ENCODE assay signal across 35 cellular contexts in genomic region chr1:227908366-227908765, GRCh38. TPM values are rescaled to one million over a fixed set of nuclear protein-coding genes. Genes with fewer than 3 reads are reported as not detected.
"Had no signal": no experiment of that assay in that cellular context is flagged by ENCODE, and none has a peak within 500 bp of the region (broad histone marks: within the 10 kb centered on the region; RNA-seq: fewer than 3 reads in every experiment).

No MANE protein-coding gene starts in this region.

- H3K4me1 ChIP-seq: adrenal gland, gastrocnemius medialis had no signal

- H3K27me3 Mint-ChIP-seq: activated CD4-positive, alpha-beta memory T cell treated with anti-CD3 and anti-CD28 coated beads for 36 hours; activated CD4-positive, alpha-beta T cell treated with anti-CD3 and anti-CD28 coated beads for 36 hours; activated naive CD4-positive, alpha-beta T cell treated with anti-CD3 and anti-CD28 coated beads, Interleukin-2, amount 50 U/mL, for 24 hours; activated naive CD8-positive, alpha-beta T cell treated with anti-CD3 and anti-CD28 coated beads for 36 hours; activated naive CD8-positive, alpha-beta T cell treated with anti-CD3 and anti-CD28 coated beads, Interleukin-2, amount 50 U/mL, for 24 hours had no signal

- H3K27ac ChIP-seq: adrenal gland, body of pancreas, esophagus muscularis mucosa, foreskin keratinocyte, gastrocnemius medialis had no signal

- DNase-seq: activated CD4-positive, alpha-beta memory T cell treated with anti-CD3 and anti-CD28 coated beads for 36 hours; activated CD4-positive, alpha-beta T cell treated with anti-CD3 and anti-CD28 coated beads for 36 hours; activated CD4-positive, alpha-beta T cell treated with anti-CD3 and anti-CD28 coated beads, Interleukin-2, amount 10 ng/mL, durations not matched to agents 24 days and 14 days; activated CD4-positive, CD25-positive, alpha-beta regulatory T cell; activated CD4-positive, CD25-positive, alpha-beta regulatory T cell treated with anti-CD3 and anti-CD28 coated beads, Interleukin-2, amount 50 U/mL, for 72 hours; activated CD8-positive, alpha-beta memory T cell treated with anti-CD3 and anti-CD28 coated beads, Interleukin-2, amount 10 ng/mL, durations not matched to agents 7 days and 5 days; activated CD8-positive, alpha-beta memory T cell treated with anti-CD3 and anti-CD28 coated beads, Interleukin-2, amount 50 U/mL, for 4 hours; activated CD8-positive, alpha-beta T cell treated with anti-CD3 and anti-CD28 coated beads, Interleukin-2, amount 10 ng/mL, durations not matched to agents 7 days and 5 days; activated effector memory CD4-positive, alpha-beta T cell treated with anti-CD3 and anti-CD28 coated beads, Interleukin-2, amount 50 U/mL, for 16 hours; activated naive CD4-positive, alpha-beta T cell treated with anti-CD3 and anti-CD28 coated beads for 36 hours; activated naive CD8-positive, alpha-beta T cell treated with anti-CD3 and anti-CD28 coated beads for 36 hours; activated naive CD8-positive, alpha-beta T cell treated with anti-CD3 and anti-CD28 coated beads, Interleukin-2, amount 50 U/mL, for 24 hours; activated T-cell treated with anti-CD3 and anti-CD28 coated beads, Interleukin-2, amount 50 U/mL, for 1 hour; activated T-cell treated with anti-CD3 and anti-CD28 coated beads, Interleukin-2, amount 50 U/mL, for 48 hours; adrenal gland; amygdala; aorta; body of pancreas; caudate nucleus; cortex of kidney; dermis blood vessel endothelial cell; effector CD4-positive, alpha-beta T cell; effector memory CD8-positive, alpha-beta T cell; erythroblast; foreskin keratinocyte; gastrocnemius medialis; glutamatergic neuron; T-helper 1 cell; T-helper 2 cell had no signal

- H3K27ac Mint-ChIP-seq: activated CD4-positive, alpha-beta memory T cell treated with anti-CD3 and anti-CD28 coated beads for 36 hours; activated CD4-positive, alpha-beta T cell treated with anti-CD3 and anti-CD28 coated beads for 36 hours; activated CD4-positive, alpha-beta T cell treated with anti-CD3 and anti-CD28 coated beads, Interleukin-2, amount 10 ng/mL, durations not matched to agents 24 days and 14 days; activated CD8-positive, alpha-beta memory T cell treated with anti-CD3 and anti-CD28 coated beads, Interleukin-2, amount 10 ng/mL, durations not matched to agents 7 days and 5 days; activated CD8-positive, alpha-beta T cell treated with anti-CD3 and anti-CD28 coated beads, Interleukin-2, amount 10 ng/mL, durations not matched to agents 7 days and 5 days; activated naive CD4-positive, alpha-beta T cell treated with anti-CD3 and anti-CD28 coated beads for 36 hours; activated naive CD4-positive, alpha-beta T cell treated with anti-CD3 and anti-CD28 coated beads, Interleukin-2, amount 50 U/mL, for 24 hours; activated naive CD8-positive, alpha-beta T cell treated with anti-CD3 and anti-CD28 coated beads for 36 hours; activated naive CD8-positive, alpha-beta T cell treated with anti-CD3 and anti-CD28 coated beads, Interleukin-2, amount 50 U/mL, for 24 hours; activated T-helper 1 cell treated with anti-CD3 and anti-CD28 coated beads, Interleukin-12 subunit alpha, Interleukin-12 subunit beta, Interleukin-2, Interleukin-4 antibody, amounts not matched to agents 30 ng/mL and 10 ng/mL and 1 ng/mL, durations not matched to agents 14 hours and 24 hours and 36 hours; activated T-helper 2 cell treated with anti-CD3 and anti-CD28 coated beads, Interferon-gamma antibody, Interleukin-2, Interleukin-4, amounts not matched to agents 10 μg/mL and 5 μg/mL and 100 μg/mL, durations not matched to agents 14 hours and 24 hours and 36 hours had no signal

- H3K9me3 ChIP-seq: adrenal gland, body of pancreas, esophagus muscularis mucosa, gastrocnemius medialis had no signal

- H3K4me3 Mint-ChIP-seq: activated CD4-positive, alpha-beta memory T cell treated with anti-CD3 and anti-CD28 coated beads for 36 hours; activated CD4-positive, alpha-beta T cell treated with anti-CD3 and anti-CD28 coated beads for 36 hours; activated CD4-positive, alpha-beta T cell treated with anti-CD3 and anti-CD28 coated beads, Interleukin-2, amount 10 ng/mL, durations not matched to agents 24 days and 14 days; activated CD8-positive, alpha-beta memory T cell treated with anti-CD3 and anti-CD28 coated beads, Interleukin-2, amount 10 ng/mL, durations not matched to agents 7 days and 5 days; activated CD8-positive, alpha-beta T cell treated with anti-CD3 and anti-CD28 coated beads, Interleukin-2, amount 10 ng/mL, durations not matched to agents 7 days and 5 days; activated naive CD4-positive, alpha-beta T cell treated with anti-CD3 and anti-CD28 coated beads for 36 hours; activated naive CD4-positive, alpha-beta T cell treated with anti-CD3 and anti-CD28 coated beads, Interleukin-2, amount 50 U/mL, for 24 hours; activated naive CD8-positive, alpha-beta T cell treated with anti-CD3 and anti-CD28 coated beads for 36 hours; activated naive CD8-positive, alpha-beta T cell treated with anti-CD3 and anti-CD28 coated beads, Interleukin-2, amount 50 U/mL, for 24 hours; activated T-helper 1 cell treated with anti-CD3 and anti-CD28 coated beads, Interleukin-12 subunit alpha, Interleukin-12 subunit beta, Interleukin-2, Interleukin-4 antibody, amounts not matched to agents 30 ng/mL and 10 ng/mL and 1 ng/mL, durations not matched to agents 14 hours and 24 hours and 36 hours; effector memory CD8-positive, alpha-beta T cell had no signal

- ATAC-seq: activated CD4-positive, alpha-beta T cell treated with anti-CD3 and anti-CD28 coated beads for 36 hours; activated CD8-positive, alpha-beta memory T cell treated with anti-CD3 and anti-CD28 coated beads, Interleukin-2, amount 10 ng/mL, durations not matched to agents 7 days and 5 days; activated CD8-positive, alpha-beta T cell treated with anti-CD3 and anti-CD28 coated beads, Interleukin-2, amount 10 ng/mL, durations not matched to agents 7 days and 5 days; activated naive CD8-positive, alpha-beta T cell treated with anti-CD3 and anti-CD28 coated beads, Interleukin-2, amount 50 U/mL, for 24 hours; body of pancreas; effector memory CD8-positive, alpha-beta T cell; foreskin keratinocyte; gastrocnemius medialis had no signal

- FAIRE-seq: colon had no signal

- H3K9me3 Mint-ChIP-seq: activated CD4-positive, alpha-beta memory T cell treated with anti-CD3 and anti-CD28 coated beads for 36 hours; activated CD4-positive, alpha-beta T cell treated with anti-CD3 and anti-CD28 coated beads, Interleukin-2, amount 10 ng/mL, durations not matched to agents 24 days and 14 days; activated naive CD4-positive, alpha-beta T cell treated with anti-CD3 and anti-CD28 coated beads for 36 hours; activated naive CD4-positive, alpha-beta T cell treated with anti-CD3 and anti-CD28 coated beads, Interleukin-2, amount 50 U/mL, for 24 hours; activated naive CD8-positive, alpha-beta T cell treated with anti-CD3 and anti-CD28 coated beads for 36 hours; activated naive CD8-positive, alpha-beta T cell treated with anti-CD3 and anti-CD28 coated beads, Interleukin-2, amount 50 U/mL, for 24 hours; activated T-helper 1 cell treated with anti-CD3 and anti-CD28 coated beads, Interleukin-12 subunit alpha, Interleukin-12 subunit beta, Interleukin-2, Interleukin-4 antibody, amounts not matched to agents 30 ng/mL and 10 ng/mL and 1 ng/mL, durations not matched to agents 14 hours and 24 hours and 36 hours; activated T-helper 2 cell treated with anti-CD3 and anti-CD28 coated beads, Interferon-gamma antibody, Interleukin-2, Interleukin-4, amounts not matched to agents 10 μg/mL and 5 μg/mL and 100 μg/mL, durations not matched to agents 14 hours and 24 hours and 36 hours; effector memory CD8-positive, alpha-beta T cell had no signal

- H3K36me3 ChIP-seq: adrenal gland, esophagus muscularis mucosa, gastrocnemius medialis had no signal

- H3K4me3 ChIP-seq: adrenal gland, body of pancreas, esophagus muscularis mucosa, gastrocnemius medialis had no signal

- H3K36me3 Mint-ChIP-seq: activated CD4-positive, alpha-beta memory T cell treated with anti-CD3 and anti-CD28 coated beads for 36 hours; activated CD8-positive, alpha-beta memory T cell treated with anti-CD3 and anti-CD28 coated beads, Interleukin-2, amount 10 ng/mL, durations not matched to agents 7 days and 5 days; activated naive CD4-positive, alpha-beta T cell treated with anti-CD3 and anti-CD28 coated beads, Interleukin-2, amount 50 U/mL, for 24 hours; activated naive CD8-positive, alpha-beta T cell treated with anti-CD3 and anti-CD28 coated beads for 36 hours had no signal

- H3K4me1 Mint-ChIP-seq: activated CD4-positive, alpha-beta T cell treated with anti-CD3 and anti-CD28 coated beads for 36 hours; activated CD4-positive, alpha-beta T cell treated with anti-CD3 and anti-CD28 coated beads, Interleukin-2, amount 10 ng/mL, durations not matched to agents 24 days and 14 days; activated naive CD4-positive, alpha-beta T cell treated with anti-CD3 and anti-CD28 coated beads, Interleukin-2, amount 50 U/mL, for 24 hours; activated naive CD8-positive, alpha-beta T cell treated with anti-CD3 and anti-CD28 coated beads for 36 hours; activated naive CD8-positive, alpha-beta T cell treated with anti-CD3 and anti-CD28 coated beads, Interleukin-2, amount 50 U/mL, for 24 hours had no signal

- H3K27me3 ChIP-seq: adrenal gland, body of pancreas, esophagus muscularis mucosa, foreskin keratinocyte, gastrocnemius medialis had no signal

RNA-seq across cellular contexts. Expression of gene WNT9A, which starts 39.4 kb away (rescaled TPM):
- total RNA-seq: activated CD4-positive, alpha-beta T cell treated with anti-CD3 and anti-CD28 coated beads, Interleukin-2, amount 10 ng/mL, durations not matched to agents 24 days and 14 days; activated CD8-positive, alpha-beta memory T cell treated with anti-CD3 and anti-CD28 coated beads for 36 hours; activated CD8-positive, alpha-beta T cell treated with anti-CD3 and anti-CD28 coated beads, Interleukin-2, amount 10 ng/mL, durations not matched to agents 7 days and 5 days; activated naive CD4-positive, alpha-beta T cell treated with anti-CD3 and anti-CD28 coated beads for 36 hours; activated naive CD8-positive, alpha-beta T cell treated with anti-CD3 and anti-CD28 coated beads for 36 hours; activated T-helper 1 cell treated with anti-CD3 and anti-CD28 coated beads, Interleukin-12 subunit alpha, Interleukin-12 subunit beta, Interleukin-2, Interleukin-4 antibody, amounts not matched to agents 30 ng/mL and 10 ng/mL and 1 ng/mL, durations not matched to agents 14 hours and 24 hours and 36 hours had no signal
